In the genomic region with DNA sequence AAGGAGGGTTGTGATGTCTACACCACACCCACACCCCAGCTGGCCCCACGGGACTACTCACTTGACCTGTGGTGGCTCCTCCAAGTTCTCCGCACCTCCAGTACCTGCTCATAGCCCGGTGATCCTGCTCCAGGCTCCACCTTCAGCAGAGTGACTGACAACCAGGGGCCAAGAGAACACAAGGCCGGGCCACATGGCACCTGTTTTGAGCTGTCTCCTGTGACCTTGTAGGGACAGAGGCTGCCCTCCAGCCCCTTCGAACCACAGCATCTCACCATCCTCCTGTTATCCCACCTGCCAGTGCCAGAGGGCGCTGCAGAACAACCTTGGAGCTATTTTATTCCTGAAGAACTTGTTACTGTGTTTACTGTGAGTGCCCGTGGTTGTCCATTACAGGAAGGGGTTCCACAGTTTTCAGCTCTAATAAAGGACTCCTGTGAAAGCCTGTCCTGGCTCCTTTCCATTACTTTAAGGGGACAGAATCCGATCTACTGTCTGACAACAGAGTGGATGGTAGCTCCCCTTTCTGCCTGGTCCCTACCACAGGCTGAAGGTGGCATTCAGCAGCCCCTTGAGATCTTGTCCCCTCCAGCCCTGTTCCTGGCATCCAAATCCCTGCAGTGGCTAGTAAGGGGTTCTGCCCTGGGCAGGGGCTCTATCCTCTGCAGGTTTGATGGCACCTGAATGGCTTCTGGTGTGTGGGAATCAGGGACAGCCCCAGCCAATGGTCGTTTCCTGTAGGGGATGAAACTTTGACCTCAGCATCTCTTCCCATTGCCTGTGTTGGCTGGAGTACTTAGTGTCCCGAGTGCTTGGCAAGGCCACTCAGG, we compare ENCODE assay signal across 8 cellular contexts. TPM values are rescaled to one million over a fixed set of nuclear protein-coding genes. Genes with fewer than 3 reads are reported as not detected.
DNase-seq lines count a peak whose midpoint lies in the region; ATAC-seq lines count a peak whose summit lies in the region.

No MANE protein-coding gene starts in this region.

- no peaks in the 10 kb centered on the region for H3K9me3 ChIP-seq in naive thymus-derived CD4-positive, alpha-beta T cell (ENCODE audit: control insufficient read depth in 2 of 3, low read length in 3 of 3)

- no peaks in the 10 kb centered on the region for H3K4me1 Mint-ChIP-seq in T-helper 2 cell treated with Interferon-gamma antibody and Interleukin-4, amounts not matched to agents 5 μg/mL and 100 μg/mL, for 36 hours (ENCODE audit: low read depth)
- no peaks in the 10 kb centered on the region for H3K4me1 Mint-ChIP-seq in naive thymus-derived CD4-positive, alpha-beta T cell

- no peaks in the 10 kb centered on the region for H3K36me3 ChIP-seq in naive thymus-derived CD4-positive, alpha-beta T cell (ENCODE audit: control insufficient read depth in 2 of 3, insufficient read depth in 3 of 3, low read length in 3 of 3)

- in situ Hi-C loops in KBM-7 (cut with MboI; ENCODE audit: low pct_unique_long_range_greater_than_20kb, low sequenced_read_pairs): no loop called here

- H3K36me3 Mint-ChIP-seq in T-helper 2 cell treated with Interferon-gamma antibody and Interleukin-4, amounts not matched to agents 5 μg/mL and 100 μg/mL, for 36 hours (ENCODE audit: low read depth): no peaks in the 10 kb centered on the region
- H3K36me3 Mint-ChIP-seq in naive thymus-derived CD4-positive, alpha-beta T cell: no peaks in the 10 kb centered on the region

- H3K4me1 ChIP-seq in naive thymus-derived CD4-positive, alpha-beta T cell (ENCODE audit: control insufficient read depth in 2 of 2, insufficient read depth in 2 of 2, low read length in 2 of 2): no peaks in the 10 kb centered on the region

- CTCF ChIA-PET in naive thymus-derived CD4-positive, alpha-beta T cell (lab: Charles Lee): no interaction called here

- H3K27me3 Mint-ChIP-seq in T-helper 2 cell treated with Interferon-gamma antibody and Interleukin-4, amounts not matched to agents 5 μg/mL and 100 μg/mL, for 36 hours (ENCODE audit: low read depth): peaks cover 7% of the 10 kb centered on the region
- peaks cover 14 to 49% (median 16%) of the 10 kb centered on the region in 5 donors for H3K27me3 Mint-ChIP-seq in naive thymus-derived CD4-positive, alpha-beta T cell

- no peaks in the 10 kb centered on the region for H3K27me3 ChIP-seq in naive thymus-derived CD4-positive, alpha-beta T cell (ENCODE audit: control insufficient read depth in 2 of 2, insufficient read depth in 2 of 2, low read length in 2 of 2)

- no peak overlapping the region for H3K4me3 Mint-ChIP-seq in T-helper 2 cell treated with Interferon-gamma antibody and Interleukin-4, amounts not matched to agents 5 μg/mL and 100 μg/mL, for 36 hours
- H3K4me3 Mint-ChIP-seq in naive thymus-derived CD4-positive, alpha-beta T cell: no peak overlapping the region

- ATAC-seq in naive thymus-derived CD4-positive, alpha-beta T cell: peak; percentile 32
- no peak for ATAC-seq in HG02678 (IDR thresholded peaks at IDR 0.05; ENCODE audit: unreplicated experiment)
- no peak for ATAC-seq in GM18858 (IDR thresholded peaks at IDR 0.05; ENCODE audit: unreplicated experiment)

- intact Hi-C loops in naive thymus-derived CD4-positive, alpha-beta T cell (cut with micrococcal nuclease): loop anchor here in 1 of 2 donors (1.0 to 5.0 kb wide), 3 partner anchors 54 to 910 kb away; no protein-coding TSS in a partner anchor

- POLR2A ChIA-PET in naive thymus-derived CD4-positive, alpha-beta T cell (lab: Charles Lee): no interaction called here

- H3K27ac ChIP-seq in naive thymus-derived CD4-positive, alpha-beta T cell (ENCODE audit: low read depth, low read length): no peak overlapping the region

- no peaks in the 10 kb centered on the region for H3K9me3 Mint-ChIP-seq in T-helper 2 cell treated with Interferon-gamma antibody and Interleukin-4, amounts not matched to agents 5 μg/mL and 100 μg/mL, for 36 hours
- H3K9me3 Mint-ChIP-seq in naive thymus-derived CD4-positive, alpha-beta T cell: peaks cover 0 to 4% (median 0%) of the 10 kb centered on the region in 11 donors

- H3K4me3 ChIP-seq in naive thymus-derived CD4-positive, alpha-beta T cell (ENCODE audit: low read length): no peak overlapping the region

- H3K27ac Mint-ChIP-seq in T-helper 2 cell treated with Interferon-gamma antibody and Interleukin-4, amounts not matched to agents 5 μg/mL and 100 μg/mL, for 36 hours: no peak overlapping the region
- H3K27ac Mint-ChIP-seq in naive thymus-derived CD4-positive, alpha-beta T cell: no peak overlapping the region

- peak; percentile 2 for DNase-seq in NOMO-1 treated with DMSO at 0.1 percent for 48 hours (lab: John Stamatoyannopoulos, UW; ENCODE audit: unreplicated experiment)
- DNase-seq in NOMO-1 treated with dmso at 0.1 percent for 144 hours (lab: John Stamatoyannopoulos, UW; ENCODE audit: unreplicated experiment): no peak
- peak; percentile 57 for DNase-seq in KBM-7
- peak; percentile 5 for DNase-seq in T-helper 2 cell treated with Interferon-gamma antibody and Interleukin-4, amounts not matched to agents 5 μg/mL and 100 μg/mL, for 36 hours (ENCODE audit: low spot score)
- peak; percentile 12 for DNase-seq in fibroblast of gingiva (ENCODE audit: low read depth)
- peak in 1 of 9 donors; percentile 9 for DNase-seq in naive thymus-derived CD4-positive, alpha-beta T cell

RNA-seq across cellular contexts. Expression of a gene that starts 50.8 kb away (rescaled TPM):
- total RNA-seq in naive thymus-derived CD4-positive, alpha-beta T cell: not detected
- not detected for polyA plus RNA-seq in naive thymus-derived CD4-positive, alpha-beta T cell
